Comparison of ENCODE assay signal across 26 cellular contexts in the genomic region with DNA sequence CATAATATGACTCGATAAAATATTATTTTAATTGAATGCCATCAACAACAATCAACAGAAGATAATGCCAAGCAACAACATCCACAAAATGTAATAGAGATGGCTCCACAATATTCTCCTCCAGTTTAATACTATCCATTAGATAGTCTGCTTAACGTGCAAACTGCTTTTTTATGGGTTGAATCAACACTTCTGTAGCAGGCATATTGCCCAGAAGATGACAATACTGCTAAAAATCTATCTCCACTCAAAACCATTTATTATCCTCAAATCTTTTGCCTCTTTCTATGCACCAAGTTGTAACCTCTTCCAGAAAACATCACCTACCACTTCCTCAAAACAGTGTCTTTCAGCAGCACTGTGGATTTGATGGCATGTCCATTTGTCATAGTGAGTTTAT.
"Had no signal": no experiment of that assay in that cellular context is flagged by ENCODE, and none has a peak within 500 bp of the region (broad histone marks: within the 10 kb centered on the region; RNA-seq: fewer than 3 reads in every experiment).

No MANE protein-coding gene starts in this region.

- H3K4me1 Mint-ChIP-seq: immature natural killer cell; naive B cell; natural killer cell; stimulated activated memory B cell treated with anti-CD40 and anti-IgM and Interleukin-4, amounts not matched to agents 10 μg/mL and 1 μg/mL and 100 μg/mL, for 72 hours; stimulated activated naive CD8-positive, alpha-beta T cell treated with anti-CD3 and anti-CD28 coated beads, Interleukin-15, amount 100 ng/mL, for 72 hours had no signal

- H3K9me3 ChIP-seq: left ventricle myocardium inferior, ovary, prostate gland, spleen, tibial nerve, uterus had no signal

- H3K27ac Mint-ChIP-seq: immature natural killer cell; naive B cell; natural killer cell; nephron progenitor cell; stimulated activated memory B cell treated with anti-CD40 and anti-IgM and Interleukin-4, amounts not matched to agents 10 μg/mL and 1 μg/mL and 100 μg/mL, for 72 hours; stimulated activated naive CD8-positive, alpha-beta T cell treated with anti-CD3 and anti-CD28 coated beads, Interleukin-15, amount 100 ng/mL, for 72 hours had no signal

- H3K36me3 ChIP-seq: left ventricle myocardium inferior, ovary, prostate gland, spleen, tibial nerve, uterus had no signal

- H3K27me3 Mint-ChIP-seq: stimulated activated memory B cell treated with anti-CD40 and anti-IgM and Interleukin-4, amounts not matched to agents 10 μg/mL and 1 μg/mL and 100 μg/mL, for 72 hours; stimulated activated naive CD8-positive, alpha-beta T cell treated with anti-CD3 and anti-CD28 coated beads, Interleukin-15, amount 100 ng/mL, for 72 hours had no signal

- H3K27me3 ChIP-seq: ovary, spleen, tibial nerve, uterus had no signal

- H3K9me3 Mint-ChIP-seq: natural killer cell; nephron progenitor cell; stimulated activated memory B cell treated with anti-CD40 and anti-IgM and Interleukin-4, amounts not matched to agents 10 μg/mL and 1 μg/mL and 100 μg/mL, for 72 hours; stimulated activated naive CD8-positive, alpha-beta T cell treated with anti-CD3 and anti-CD28 coated beads, Interleukin-15, amount 100 ng/mL, for 72 hours; type B pancreatic cell had no signal

- H3K4me1 ChIP-seq: left ventricle myocardium inferior, prostate gland, spleen, uterus had no signal

- H3K4me3 ChIP-seq: left ventricle myocardium inferior, lung, ovary, prostate gland, skin epidermis, spleen, tibial nerve, uterus had no signal

- DNase-seq: hypothalamus; immature natural killer cell; kidney; left colon; left ventricle myocardium inferior; naive B cell; natural killer cell; nephron progenitor cell; ovary; retina; right cardiac atrium; spleen; stimulated activated CD4-positive, alpha-beta T cell treated with anti-CD3 and anti-CD28 coated beads, Interleukin-4, amount 100 ng/mL, for 4 hours; stimulated activated CD8-positive, alpha-beta memory T cell treated with anti-CD3 and anti-CD28 coated beads, Interleukin-4, amount 100 ng/mL, for 48 hours; stimulated activated naive CD4-positive, alpha-beta T cell treated with Interleukin-2 at 50 U/mL for 16 hours; stimulated activated naive CD8-positive, alpha-beta T cell treated with anti-CD3 and anti-CD28 coated beads, Interleukin-15, amount 100 ng/mL, for 72 hours; substantia nigra; uterus had no signal

- ATAC-seq: left colon; natural killer cell; right cardiac atrium; sciatic nerve; stimulated activated memory B cell treated with anti-CD40 and anti-IgM and Interleukin-4, amounts not matched to agents 10 μg/mL and 1 μg/mL and 100 μg/mL, for 72 hours; stimulated activated naive CD8-positive, alpha-beta T cell treated with anti-CD3 and anti-CD28 coated beads, Interleukin-15, amount 100 ng/mL, for 72 hours had no signal

- H3K36me3 Mint-ChIP-seq: immature natural killer cell; mesothelial cell of epicardium; naive B cell; natural killer cell; stimulated activated memory B cell treated with anti-CD40 and anti-IgM and Interleukin-4, amounts not matched to agents 10 μg/mL and 1 μg/mL and 100 μg/mL, for 72 hours; type B pancreatic cell had no signal

- H3K27ac ChIP-seq: left ventricle myocardium inferior, ovary, prostate gland, spleen, tibial nerve, uterus had no signal

- H3K4me3 Mint-ChIP-seq: immature natural killer cell; mesothelial cell of epicardium; naive B cell; natural killer cell; nephron progenitor cell; stimulated activated memory B cell treated with anti-CD40 and anti-IgM and Interleukin-4, amounts not matched to agents 10 μg/mL and 1 μg/mL and 100 μg/mL, for 72 hours; stimulated activated naive CD8-positive, alpha-beta T cell treated with anti-CD3 and anti-CD28 coated beads, Interleukin-15, amount 100 ng/mL, for 72 hours had no signal
